In the genomic region with DNA sequence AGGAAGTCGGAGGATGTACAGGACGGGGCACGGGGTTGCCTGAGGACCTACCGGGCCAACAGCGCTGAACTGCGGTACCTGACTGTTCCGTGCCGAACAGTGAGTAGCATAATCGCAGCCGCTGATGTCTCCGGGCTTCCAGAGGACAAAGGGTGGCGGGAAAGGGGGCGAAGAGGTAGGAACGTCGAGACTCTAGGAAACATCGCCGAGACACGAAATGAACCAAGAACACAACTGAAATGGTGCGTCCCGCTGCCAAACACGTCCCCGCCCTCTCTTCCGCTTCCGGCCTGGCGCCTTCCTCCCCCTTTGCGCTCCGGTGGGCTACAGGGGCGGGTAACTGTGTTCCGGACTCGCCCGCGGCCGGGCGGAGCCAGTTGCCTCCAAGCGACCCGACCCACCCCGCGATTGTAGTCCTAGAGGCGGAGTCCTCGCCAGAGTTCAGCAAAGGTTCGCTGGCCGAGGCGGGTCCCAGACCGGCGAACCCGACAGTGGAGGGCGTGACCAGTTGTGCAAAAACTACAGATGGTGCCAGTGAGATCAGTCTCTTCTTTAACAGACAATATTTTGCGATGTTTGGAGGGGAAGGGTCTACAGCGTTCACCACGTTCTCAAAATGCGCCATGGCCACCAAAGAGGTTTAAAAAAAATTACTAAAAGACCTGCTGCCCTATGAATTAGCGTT, we compare ENCODE assay signal across 8 cellular contexts. TPM values are rescaled to one million over a fixed set of nuclear protein-coding genes. Genes with fewer than 3 reads are reported as not detected.
DNase-seq lines count a peak whose midpoint lies in the region; ATAC-seq and TF ChIP-seq lines count a peak whose summit lies in the region.

A gene (minus strand): TSS at position 257 of the 685 bp plus-strand sequence. CDS start 54 bp downstream, at position 203.

- TF ChIP-seq RAD21 in IMR-90 (IDR thresholded peaks at IDR 0.05; ENCODE audit: low read length), result no peak

- in situ Hi-C loops in IMR-90 (cut with MboI; ENCODE audit: low sequenced_read_pairs), result no loop called here

- H4K8ac ChIP-seq in IMR-90 (ENCODE audit: low read depth in 2 of 2, low read length in 2 of 2), result peak within 1 kb of the TSS; percentile 74 to 98

- peak within 1 kb of the TSS; percentile 72 for H3K18ac ChIP-seq in IMR-90 (ENCODE audit: low read depth, low read length)

- DNase-seq in DMS 273 (lab: John Stamatoyannopoulos, UW; ENCODE audit: unreplicated experiment), result peak; percentile 96
- peak; percentile 91 for DNase-seq in IMR-90
- peak; percentile 98 for DNase-seq in OCI-M1 (lab: John Stamatoyannopoulos, UW)
- peak; percentile 95 for DNase-seq in activated T-cell treated with anti-CD3 and anti-CD28 coated beads for 24 hours (ENCODE audit: low read depth)
- DNase-seq in epithelial cell of esophagus (ENCODE audit: low read depth), result peak; percentile 92
- peak; percentile 96 to 98 (median 98) for DNase-seq in mucosa of descending colon
- DNase-seq in stimulated activated CD8-positive, alpha-beta memory T cell treated with anti-CD3 and anti-CD28 coated beads, Interleukin-4, amount 100 ng/mL, for 24 hours (ENCODE audit: low read depth), result peak; percentile 90

- H2AK9ac ChIP-seq in IMR-90 (replicated peaks; ENCODE audit: low read depth, low read length, poor library complexity), result peak within 1 kb of the TSS; percentile 98

- H3K9me3 ChIP-seq in IMR-90 (ENCODE audit: control insufficient read depth, insufficient read depth, low read length), result no peaks in the 10 kb centered on the region
- no peaks in the 10 kb centered on the region for H3K9me3 ChIP-seq in mucosa of descending colon

- H3K79me1 ChIP-seq in IMR-90 (ENCODE audit: low read depth in 1 of 2, low read length in 2 of 2), result peaks cover 9 to 22% of the 10 kb centered on the region in 2 experiments

- ATAC-seq in GM21528 (IDR thresholded peaks at IDR 0.05; ENCODE audit: low FRiP score, unreplicated experiment), result peak; percentile 96
- ATAC-seq in IMR-90 (ENCODE audit: low read depth), result peak; percentile 100
- peak; percentile 100 for ATAC-seq in mucosa of descending colon

- H3K36me3 ChIP-seq in IMR-90 (ENCODE audit: control insufficient read depth, insufficient read depth, low read length), result no peaks in the 10 kb centered on the region
- H3K36me3 ChIP-seq in mucosa of descending colon (ENCODE audit: low read depth), result no peaks in the 10 kb centered on the region

- intact Hi-C loops in IMR-90 (cut with micrococcal nuclease), result loop anchor here (10.0 kb wide), 2 partner anchors 284 to 1086 kb away; no protein-coding TSS in a partner anchor
- intact Hi-C loops in mucosa of descending colon (cut with DNase I, micrococcal nuclease), result no loop called here

- peak within 1 kb of the TSS; percentile 78 for H4K91ac ChIP-seq in IMR-90 (ENCODE audit: insufficient read depth, low read depth, low read length)

- H2BK5ac ChIP-seq in IMR-90 (ENCODE audit: low read depth, low read length, poor library complexity, severe bottlenecking), result peak within 1 kb of the TSS; percentile 90

- H2BK20ac ChIP-seq in IMR-90 (ENCODE audit: low read depth, low read length), result peak within 1 kb of the TSS; percentile 57; the same call in 1 of the 2 replicates

- peak within 1 kb of the TSS; percentile 100 for H2AFZ ChIP-seq in IMR-90 (replicated peaks; ENCODE audit: low read length, poor library complexity)

- H3K9ac ChIP-seq in IMR-90 (ENCODE audit: low read depth, low read length), result peak within 1 kb of the TSS; percentile 96

- no peaks in the 10 kb centered on the region; the same call in 1 of the 2 replicates for H3K9me1 ChIP-seq in IMR-90 (ENCODE audit: insufficient read depth, low read length)

- peak within 1 kb of the TSS; percentile 95 for H3K4ac ChIP-seq in IMR-90 (ENCODE audit: low read depth, low read length)

- no TSS peak for BruUV-seq in IMR-90 (replicated peaks; lab: Mats Ljungman, UMichigan)

- WGBS in IMR-90 (ENCODE audit: extremely low coverage in 2 of 2, insufficient read length in 1 of 2), 2 experiments, result 0% methylated on average over 29 of the region's 52 CpGs; no CpG with 5 or more reads in 1 of the 2 experiments

- CTCF ChIA-PET in IMR-90 (lab: Yijun Ruan, JAX), result interaction anchor here (0.5 kb wide), 1 partner anchor 1739 kb away, joined by 3 read pairs; no protein-coding TSS in a partner anchor

- peak within 1 kb of the TSS; percentile 88 for H3K27ac ChIP-seq in IMR-90 (ENCODE audit: insufficient read depth, low read length)

- peak within 1 kb of the TSS; percentile 97 for H3K23ac ChIP-seq in IMR-90 (ENCODE audit: low read depth, low read length)

- peak within 1 kb of the TSS; percentile 94 for H3K4me3 ChIP-seq in IMR-90 (ENCODE audit: insufficient read depth, low read depth, low read length)
- peak within 1 kb of the TSS; percentile 98 for H3K4me3 ChIP-seq in epithelial cell of esophagus (ENCODE audit: low read length)
- H3K4me3 ChIP-seq in mucosa of descending colon, result peak within 1 kb of the TSS; percentile 57

- TF ChIP-seq CTCF in IMR-90 (conservative IDR thresholded peaks at IDR 0.05; ENCODE audit: low read depth, low read length) (no peak), epithelial cell of esophagus (IDR thresholded peaks at IDR 0.05; ENCODE audit: insufficient read depth, low read depth, low read length, missing control alignments) (no peak), mucosa of descending colon (IDR thresholded peaks at IDR 0.05) (no peak)

- H4K20me1 ChIP-seq in IMR-90 (ENCODE audit: insufficient read depth, low read length), result no peaks in the 10 kb centered on the region

- POLR2A ChIA-PET in IMR-90 (lab: Charles Lee; ENCODE audit: unreplicated experiment), result no interaction called here

- H4K5ac ChIP-seq in IMR-90 (ENCODE audit: low read depth, low read length), result peak within 1 kb of the TSS; percentile 94

- H2BK15ac ChIP-seq in IMR-90 (ENCODE audit: low read depth, low read length), result peak within 1 kb of the TSS; percentile 75; the same call in 1 of the 3 replicates

- TF ChIP-seq POLR2A in IMR-90 (IDR thresholded peaks at IDR 0.05; ENCODE audit: low read depth, low read length), result peak; percentile 51; the same call in 1 of the 2 replicates

- peak within 1 kb of the TSS; percentile 97 for H3K14ac ChIP-seq in IMR-90 (replicated peaks; ENCODE audit: low read depth, low read length)

- dilution Hi-C loops in IMR-90 (cut with HindIII; ENCODE audit: low sequenced_read_pairs, unreplicated experiment), result no loop called here

- peak within 1 kb of the TSS; percentile 77 for H2BK120ac ChIP-seq in IMR-90 (ENCODE audit: low read depth, low read length)

- H3K4me2 ChIP-seq in IMR-90 (ENCODE audit: low read depth, low read length), result peak within 1 kb of the TSS; percentile 98

- peak within 1 kb of the TSS; percentile 88 for H3K56ac ChIP-seq in IMR-90 (ENCODE audit: extremely low read depth, insufficient read depth, low read length)

- no peaks in the 10 kb centered on the region for H3K27me3 ChIP-seq in IMR-90 (ENCODE audit: control insufficient read depth, insufficient read depth, low read length)

- H3K4me1 ChIP-seq in IMR-90 (ENCODE audit: control insufficient read depth, insufficient read depth, low read length) (no peaks in the 10 kb centered on the region), mucosa of descending colon (ENCODE audit: low read depth) (peaks cover 11% of the 10 kb centered on the region)

- H2AK5ac ChIP-seq in IMR-90 (ENCODE audit: low read depth, low read length), result peak within 1 kb of the TSS; percentile 75; the same call in 1 of the 2 replicates

TF ChIP-seq in IMR-90, 13 proteins besides CTCF, POLR2A, EP300 and RAD21:
- TF ChIP-seq RCOR1 (IDR thresholded peaks at IDR 0.05; ENCODE audit: insufficient replicate concordance, low read length) (no peak), NFE2L2 (IDR thresholded peaks at IDR 0.05; ENCODE audit: low read depth, low read length) (no peak), SMC3 (IDR thresholded peaks at IDR 0.05; ENCODE audit: low read depth, low read length) (no peak), MAZ (IDR thresholded peaks at IDR 0.05; ENCODE audit: borderline replicate concordance, low read depth, low read length) (peak; percentile 84; the same call in 1 of the 2 replicates), CEBPB (IDR thresholded peaks at IDR 0.05; ENCODE audit: low read depth, low read length) (peak; percentile 34; the same call in 1 of the 2 replicates), MXI1 (IDR thresholded peaks at IDR 0.05; ENCODE audit: borderline replicate concordance, low read depth, low read length) (peak; percentile 28; the same call in 1 of the 2 replicates), FOS (IDR thresholded peaks at IDR 0.05; ENCODE audit: low read depth, low read length) (peak; percentile 3; the same call in 1 of the 2 replicates), RFX5 (IDR thresholded peaks at IDR 0.05; ENCODE audit: low read depth, low read length) (no peak), CHD1 (IDR thresholded peaks at IDR 0.05; ENCODE audit: low read depth, low read length) (no peak), MAFK (IDR thresholded peaks at IDR 0.05; ENCODE audit: low read depth, low read length) (no peak)
- TF ChIP-seq, protein P1, sequence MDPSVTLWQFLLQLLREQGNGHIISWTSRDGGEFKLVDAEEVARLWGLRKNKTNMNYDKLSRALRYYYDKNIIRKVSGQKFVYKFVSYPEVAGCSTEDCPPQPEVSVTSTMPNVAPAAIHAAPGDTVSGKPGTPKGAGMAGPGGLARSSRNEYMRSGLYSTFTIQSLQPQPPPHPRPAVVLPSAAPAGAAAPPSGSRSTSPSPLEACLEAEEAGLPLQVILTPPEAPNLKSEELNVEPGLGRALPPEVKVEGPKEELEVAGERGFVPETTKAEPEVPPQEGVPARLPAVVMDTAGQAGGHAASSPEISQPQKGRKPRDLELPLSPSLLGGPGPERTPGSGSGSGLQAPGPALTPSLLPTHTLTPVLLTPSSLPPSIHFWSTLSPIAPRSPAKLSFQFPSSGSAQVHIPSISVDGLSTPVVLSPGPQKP (IDR thresholded peaks at IDR 0.05; ENCODE audit: borderline replicate concordance, low read depth, low read length), result no peak

RNA-seq across cellular contexts. Expression of the gene that starts here (rescaled TPM):
- 9.3 and 15.3 TPM in 2 replicates for total RNA-seq in IMR-90 (2012; rRNA removed)
- polyA plus RNA-seq in IMR-90 (2012; rRNA removed), result 14.8 and 15.0 TPM in 2 replicates
- 2.3 and 4.2 TPM in 2 replicates for polyA plus RNA-seq in IMR-90 (2012; cell fraction: cytosol; rRNA removed)
- polyA plus RNA-seq in IMR-90 (2012; cell fraction: nucleus; rRNA removed; ENCODE audit: low replicate concordance), result 2.4 and 16.6 TPM in 2 replicates
- 10 to 100 TPM; 20.3 to 21.2 (median 20.9) TPM for total RNA-seq in mucosa of descending colon

Comparison
In these comparisons a context has a peak if more than half of its experiments do, and no peak if none do; other contexts are left out.
1. Peak in every context shown above with its lines: DNase-seq, ATAC-seq, H3K4me3 ChIP-seq and H3K27ac ChIP-seq.